ENCODE assay signal across 8 cellular contexts in the genomic region with DNA sequence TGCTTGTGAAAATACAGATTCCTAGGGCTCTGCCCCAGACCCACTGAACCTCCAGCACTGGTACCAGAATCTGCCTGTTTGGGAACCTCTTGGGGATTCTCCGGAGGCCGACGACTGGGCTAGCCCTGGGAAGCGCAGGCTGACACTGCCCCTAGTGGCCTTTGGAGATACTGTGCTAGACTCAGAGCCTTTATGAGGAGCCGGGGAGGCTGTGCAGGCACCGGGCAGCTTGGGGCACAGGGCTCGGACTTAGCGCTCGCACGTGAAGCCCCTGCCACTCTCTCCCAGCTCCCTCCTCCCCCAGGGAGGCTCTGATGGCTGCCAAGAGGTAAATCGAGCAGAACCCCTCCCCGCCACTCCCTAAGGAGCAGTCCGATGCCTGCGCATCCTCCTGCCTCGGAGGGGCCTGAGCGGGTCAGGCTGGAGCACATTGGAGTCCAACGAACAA.
A peak's percentile ranks its signal among the peaks of the same experiment; 100 is the strongest.
DNase-seq lines count a peak whose midpoint lies in the region; ATAC-seq and TF ChIP-seq lines count a peak whose summit lies in the region.

No MANE protein-coding gene starts in this region.

- POLR2A ChIA-PET in activated CD8-positive, alpha-beta T cell treated with anti-CD3 and anti-CD28 coated beads, Interleukin-2, amount 10 ng/mL, durations not matched to agents 7 days and 5 days (lab: Charles Lee) = no interaction called here

- no peaks in the 10 kb centered on the region for H3K36me3 Mint-ChIP-seq in activated CD8-positive, alpha-beta T cell treated with anti-CD3 and anti-CD28 coated beads, Interleukin-2, amount 10 ng/mL, durations not matched to agents 7 days and 5 days (ENCODE audit: low read depth)

- CTCF ChIA-PET in activated CD8-positive, alpha-beta T cell treated with anti-CD3 and anti-CD28 coated beads, Interleukin-2, amount 10 ng/mL, durations not matched to agents 7 days and 5 days (lab: Charles Lee) = no interaction called here

- H3K4me1 Mint-ChIP-seq in activated CD8-positive, alpha-beta T cell treated with anti-CD3 and anti-CD28 coated beads, Interleukin-2, amount 10 ng/mL, durations not matched to agents 7 days and 5 days (ENCODE audit: low read depth) = no peaks in the 10 kb centered on the region

- no peaks in the 10 kb centered on the region for H3K9me3 Mint-ChIP-seq in activated CD8-positive, alpha-beta T cell treated with anti-CD3 and anti-CD28 coated beads, Interleukin-2, amount 10 ng/mL, durations not matched to agents 7 days and 5 days (ENCODE audit: insufficient read depth)

- no peak overlapping the region for H3K4me3 Mint-ChIP-seq in activated CD8-positive, alpha-beta T cell treated with anti-CD3 and anti-CD28 coated beads, Interleukin-2, amount 10 ng/mL, durations not matched to agents 7 days and 5 days

- peak; percentile 89 for ATAC-seq in HG02678 (IDR thresholded peaks at IDR 0.05; ENCODE audit: unreplicated experiment)
- peak; percentile 72 for ATAC-seq in activated CD8-positive, alpha-beta T cell treated with anti-CD3 and anti-CD28 coated beads, Interleukin-2, amount 10 ng/mL, durations not matched to agents 7 days and 5 days

- no peaks in the 10 kb centered on the region for H3K27me3 Mint-ChIP-seq in activated CD8-positive, alpha-beta T cell treated with anti-CD3 and anti-CD28 coated beads, Interleukin-2, amount 10 ng/mL, durations not matched to agents 7 days and 5 days (ENCODE audit: low read depth)

- DNase-seq in AG08395 (ENCODE audit: low spot score) (peak; percentile 64), NCI-H1694 treated with DMSO at 0.1 percent for 48 hours (lab: John Stamatoyannopoulos, UW) (peak; percentile 37), globus pallidus (ENCODE audit: low spot score) (peak; percentile 85), occipital lobe (lab: John Stamatoyannopoulos, UW) (peak; percentile 78), NK-92 (lab: John Stamatoyannopoulos, UW; ENCODE audit: unreplicated experiment) (no peak)
- peak; percentile 31 for DNase-seq in activated CD8-positive, alpha-beta T cell treated with anti-CD3 and anti-CD28 coated beads, Interleukin-2, amount 10 ng/mL, durations not matched to agents 7 days and 5 days

- no peak overlapping the region for H3K27ac Mint-ChIP-seq in activated CD8-positive, alpha-beta T cell treated with anti-CD3 and anti-CD28 coated beads, Interleukin-2, amount 10 ng/mL, durations not matched to agents 7 days and 5 days

- peak; percentile 90 for TF ChIP-seq CTCF in GM12873 (IDR thresholded peaks at IDR 0.05; ENCODE audit: insufficient read depth, low read depth, low read length, missing control alignments)
